ENCODE assay signal across 1 cellular context in genomic region chr17:47694018-47694817, GRCh38.
TF ChIP-seq lines count a peak whose summit lies in the region.

TSS of gene TBKBP1 (plus strand) at chr17:47694161. CDS start at chr17:47696113, 1,952 bp downstream.

TF ChIP-seq in H1, 55 proteins besides CTCF, POLR2A, EP300 and RAD21 (continued from another document):
- TF ChIP-seq HDAC6 (IDR thresholded peaks at IDR 0.05; ENCODE audit: low read depth, low read length) (no peak), TEAD4 (IDR thresholded peaks at IDR 0.05; ENCODE audit: low read depth, low read length) (0 out of 2 replicates have a peak, but pooled peaks have one; percentile 18), NRF1 (IDR thresholded peaks at IDR 0.05; ENCODE audit: low read depth, low read length) (no peak), PHF8 (conservative IDR thresholded peaks at IDR 0.05; ENCODE audit: low read depth, low read length) (peak; percentile 63)
